ENCODE assay signal across 8 cellular contexts in genomic region chr12:30694412-30694955, GRCh38. TPM values are rescaled to one million over a fixed set of nuclear protein-coding genes. Genes with fewer than 3 reads are reported as not detected.
DNase-seq lines count a peak whose midpoint lies in the region; ATAC-seq and TF ChIP-seq lines count a peak whose summit lies in the region.

No MANE protein-coding gene starts in this region.

- H3K27ac Mint-ChIP-seq in activated naive CD4-positive, alpha-beta T cell treated with anti-CD3 and anti-CD28 coated beads for 36 hours: no peak overlapping the region
- no peak overlapping the region for H3K27ac Mint-ChIP-seq in neural progenitor cell

- peak; percentile 6 for DNase-seq in activated naive CD4-positive, alpha-beta T cell treated with anti-CD3 and anti-CD28 coated beads for 36 hours
- no peak for DNase-seq in activated naive CD4-positive, alpha-beta T cell (lab: John Stamatoyannopoulos, UW)
- DNase-seq in NCI-H524 treated with DMSO at 0.1 percent for 48 hours (lab: John Stamatoyannopoulos, UW) (peak; percentile 74), neural progenitor cell (ENCODE audit: low spot score) (peak; percentile 23), superior temporal gyrus (ENCODE audit: extremely low spot score) (no peak), NOMO-1 treated with DMSO at 0.1 percent for 48 hours (lab: John Stamatoyannopoulos, UW; ENCODE audit: unreplicated experiment) (no peak)

- no peaks in the 10 kb centered on the region for H3K36me3 ChIP-seq in duodenal mucosa (ENCODE audit: control insufficient read depth in 1 of 2, insufficient read depth in 2 of 2, low read length in 2 of 2)
- H3K36me3 ChIP-seq in neural progenitor cell: no peaks in the 10 kb centered on the region

- H2AFZ ChIP-seq in neural progenitor cell (replicated peaks): peak overlapping the region; percentile 100

- no peak for TF ChIP-seq CTCF in neural progenitor cell (IDR thresholded peaks at IDR 0.05)

- peaks cover 41% of the 10 kb centered on the region for H3K79me2 ChIP-seq in neural progenitor cell (ENCODE audit: low read depth)

- H3K27me3 ChIP-seq in duodenal mucosa (ENCODE audit: control insufficient read depth in 1 of 2, insufficient read depth in 2 of 2, low read length in 2 of 2) (no peaks in the 10 kb centered on the region), neural progenitor cell (no peaks in the 10 kb centered on the region)

- H3F3A ChIP-seq in neural progenitor cell (ENCODE audit: low read depth): peaks cover 8% of the 10 kb centered on the region

- peak overlapping the region; percentile 93 for H3K4me3 Mint-ChIP-seq in activated naive CD4-positive, alpha-beta T cell treated with anti-CD3 and anti-CD28 coated beads for 36 hours
- peak overlapping the region; percentile 97 for H3K4me3 Mint-ChIP-seq in neural progenitor cell

- H3K4me1 ChIP-seq in duodenal mucosa (ENCODE audit: control insufficient read depth in 1 of 2, insufficient read depth in 2 of 2, low read length in 2 of 2): peaks cover 19 to 29% of the 10 kb centered on the region in 2 donors
- H3K4me1 ChIP-seq in neural progenitor cell: peaks cover 11% of the 10 kb centered on the region

- H3K27ac ChIP-seq in duodenal mucosa (ENCODE audit: low read depth, low read length) (no peak overlapping the region), neural progenitor cell (no peak overlapping the region)

- H3K4me3 ChIP-seq in duodenal mucosa (ENCODE audit: low read depth in 1 of 2, low read length in 2 of 2): peak overlapping the region; percentile 83 to 87
- peak overlapping the region; percentile 96 for H3K4me3 ChIP-seq in neural progenitor cell

- H3K27me3 Mint-ChIP-seq in activated naive CD4-positive, alpha-beta T cell treated with anti-CD3 and anti-CD28 coated beads for 36 hours (ENCODE audit: low read depth): peaks cover 2% of the 10 kb centered on the region
- peaks cover 2% of the 10 kb centered on the region for H3K27me3 Mint-ChIP-seq in neural progenitor cell (ENCODE audit: insufficient read depth, low read depth)

- H3K9ac ChIP-seq in duodenal mucosa (ENCODE audit: low read depth in 1 of 2, low read length in 2 of 2) (peak overlapping the region; percentile 85 to 92), neural progenitor cell (peak overlapping the region; percentile 61)

- ATAC-seq in HG02973 (IDR thresholded peaks at IDR 0.05; ENCODE audit: unreplicated experiment): no peak

- H3K36me3 Mint-ChIP-seq in activated naive CD4-positive, alpha-beta T cell treated with anti-CD3 and anti-CD28 coated beads for 36 hours (ENCODE audit: low read depth): peaks cover 3% of the 10 kb centered on the region
- H3K36me3 Mint-ChIP-seq in neural progenitor cell: no peaks in the 10 kb centered on the region

- H3K9me3 Mint-ChIP-seq in activated naive CD4-positive, alpha-beta T cell treated with anti-CD3 and anti-CD28 coated beads for 36 hours: no peaks in the 10 kb centered on the region
- H3K9me3 Mint-ChIP-seq in neural progenitor cell: no peaks in the 10 kb centered on the region

- peaks cover 38% of the 10 kb centered on the region for H3K4me1 Mint-ChIP-seq in activated naive CD4-positive, alpha-beta T cell treated with anti-CD3 and anti-CD28 coated beads for 36 hours (ENCODE audit: low read depth)
- H3K4me1 Mint-ChIP-seq in neural progenitor cell: peaks cover 22% of the 10 kb centered on the region

- no peaks in the 10 kb centered on the region for H3K9me3 ChIP-seq in duodenal mucosa (ENCODE audit: control insufficient read depth in 1 of 2, low read length in 2 of 2)
- no peaks in the 10 kb centered on the region for H3K9me3 ChIP-seq in neural progenitor cell (ENCODE audit: low read depth)

- CTCF ChIA-PET in activated naive CD4-positive, alpha-beta T cell treated with anti-CD3 and anti-CD28 coated beads for 36 hours (lab: Charles Lee): interaction anchor here (1.0 to 2.2 kb wide), 3 partner anchors 9 to 59 kb away, joined by 3 to 8 read pairs (median 3); no protein-coding TSS in a partner anchor

- peak overlapping the region; percentile 99 for H3K4me2 ChIP-seq in neural progenitor cell

- intact Hi-C loops in activated naive CD4-positive, alpha-beta T cell treated with anti-CD3 and anti-CD28 coated beads for 36 hours (cut with micrococcal nuclease): loop anchor here (2.0 to 10.0 kb wide), 2 partner anchors 100 to 510 kb away; no protein-coding TSS in a partner anchor

- H4K20me1 ChIP-seq in neural progenitor cell (ENCODE audit: low read depth): peaks cover 17% of the 10 kb centered on the region

RNA-seq across cellular contexts. Expression of gene IPO8, which starts 1.2 kb away (rescaled TPM):
- total RNA-seq in activated naive CD4-positive, alpha-beta T cell treated with anti-CD3 and anti-CD28 coated beads for 36 hours: 10 to 100 TPM; 36.0 to 41.5 TPM
- total RNA-seq in neural progenitor cell (ENCODE audit: low replicate concordance): 26.6 and 54.5 TPM in 2 replicates

Comparison
In these comparisons a context has a peak if more than half of its experiments do, and no peak if none do; other contexts are left out.
1. DNase-seq: peak in activated naive CD4-positive, alpha-beta T cell treated with anti-CD3 and anti-CD28 coated beads for 36 hours (single experiment), NCI-H524 treated with DMSO at 0.1 percent for 48 hours (single experiment) and neural progenitor cell (single experiment); none in activated naive CD4-positive, alpha-beta T cell (0 of 4), superior temporal gyrus (single experiment) and NOMO-1 treated with DMSO at 0.1 percent for 48 hours (single experiment).